8 cellular contexts compared by ENCODE assay signal in the genomic region with DNA sequence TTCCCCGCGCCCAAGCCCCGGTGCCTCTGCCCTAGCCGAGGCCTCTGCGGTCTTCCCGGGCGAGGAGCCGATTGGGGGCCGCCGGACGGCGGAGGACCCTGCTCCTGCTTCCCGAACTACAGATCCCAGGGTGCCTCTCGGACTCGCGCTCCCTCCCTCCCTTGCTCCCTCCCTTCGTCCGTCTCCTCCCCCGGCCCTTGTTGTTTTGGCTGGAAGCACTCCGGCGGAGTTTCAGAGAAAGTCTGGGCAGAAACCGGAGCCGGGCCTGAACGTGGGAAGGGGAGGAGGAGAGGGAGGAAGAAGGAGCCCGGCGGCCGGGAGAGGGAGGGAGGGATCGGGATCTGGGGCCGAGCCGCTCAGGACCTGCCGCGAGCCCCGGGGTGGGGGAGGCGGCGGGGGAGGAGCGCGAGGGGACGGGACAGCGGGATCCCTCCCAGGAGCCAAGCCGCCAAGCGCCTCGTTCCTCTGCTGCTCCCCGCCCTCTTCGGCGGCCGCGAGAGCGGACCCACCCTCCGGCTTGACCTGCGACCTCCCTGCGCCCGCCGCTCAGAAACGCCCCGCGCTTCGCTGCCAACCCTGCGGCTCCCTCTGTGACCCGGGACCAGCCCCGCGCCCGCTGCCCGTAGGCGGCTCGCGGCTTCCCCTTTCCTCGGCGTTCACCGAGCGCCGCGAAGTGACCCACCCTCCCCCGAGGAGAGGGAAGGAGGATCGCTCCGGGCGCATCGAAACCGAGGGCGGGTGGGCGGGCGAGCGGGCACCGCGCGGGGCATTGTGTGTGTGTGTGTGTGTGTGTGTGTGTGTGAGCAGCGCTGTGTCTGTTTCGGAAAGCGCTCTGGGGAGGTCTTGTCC. TPM values are rescaled to one million over a fixed set of nuclear protein-coding genes. Genes with fewer than 3 reads are reported as not detected.
DNase-seq lines count a peak whose midpoint lies in the region; FAIRE-seq and TF ChIP-seq lines count a peak whose summit lies in the region.

No MANE protein-coding gene starts in this region.

- no peaks in the 10 kb centered on the region for H3K27me3 ChIP-seq in KMS-11 (ENCODE audit: insufficient read depth, low read depth)
- H3K27me3 ChIP-seq in keratinocyte (ENCODE audit: control insufficient read depth, extremely low read depth, insufficient read depth, low read length): no peaks in the 10 kb centered on the region
- no peaks in the 10 kb centered on the region for H3K27me3 ChIP-seq in smooth muscle cell (ENCODE audit: low read depth)

- H3K27me3 Mint-ChIP-seq in T-helper 1 cell treated with Interleukin-12 subunit alpha and Interleukin-12 subunit beta and Interleukin-4 antibody, amounts not matched to agents 30 μg/mL and 1 μg/mL, for 36 hours (ENCODE audit: low read depth): peaks cover 55% of the 10 kb centered on the region
- H3K27me3 Mint-ChIP-seq in chondrocyte (ENCODE audit: low read depth): no peaks in the 10 kb centered on the region

- H3K79me2 ChIP-seq in KMS-11 (ENCODE audit: insufficient read depth, low read depth): peaks cover 23% of the 10 kb centered on the region; the same call in 1 of the 2 replicates
- H3K79me2 ChIP-seq in keratinocyte (ENCODE audit: control insufficient read depth, insufficient read depth, low read length): peaks cover 39% of the 10 kb centered on the region
- peaks cover 37% of the 10 kb centered on the region for H3K79me2 ChIP-seq in smooth muscle cell (ENCODE audit: low read depth)

- TF ChIP-seq POLR2A in H54 (IDR thresholded peaks at IDR 0.05; ENCODE audit: low read depth, low read length): peak; percentile 34

- H3K4me3 ChIP-seq in KMS-11 (IDR thresholded peaks at IDR 0.05; ENCODE audit: insufficient read depth, low read depth, low read length) (peak overlapping the region; percentile 4), keratinocyte (ENCODE audit: control insufficient read depth in 2 of 3, extremely low read depth in 1 of 3, insufficient read depth in 2 of 3, low read depth in 1 of 3, low read length in 3 of 3) (peak overlapping the region; percentile 87 to 93 (median 92)), smooth muscle cell (peak overlapping the region; percentile 96)

- H2AFZ ChIP-seq in KMS-11 (ENCODE audit: low read depth): peak overlapping the region; percentile 96
- peak overlapping the region; percentile 90 for H2AFZ ChIP-seq in keratinocyte (ENCODE audit: control insufficient read depth, low read length)
- H2AFZ ChIP-seq in smooth muscle cell (ENCODE audit: low read depth): peak overlapping the region; percentile 97

- H3K9me1 ChIP-seq in keratinocyte (ENCODE audit: control insufficient read depth, extremely low read depth, insufficient read depth, low read length): no peaks in the 10 kb centered on the region

- H3K4me2 ChIP-seq in KMS-11 (peak overlapping the region; percentile 88; the same call in 1 of the 2 replicates), keratinocyte (ENCODE audit: control insufficient read depth, extremely low read depth, insufficient read depth, low read depth, low read length) (peak overlapping the region; percentile 91), smooth muscle cell (peak overlapping the region; percentile 92)

- DNase-seq in T-helper 1 cell: no peak
- peak; percentile 68 for DNase-seq in H54 (ENCODE audit: insufficient read length, low spot score)
- peak; percentile 73 for DNase-seq in SKM-1 treated with dmso at 0.1 percent for 144 hours (lab: John Stamatoyannopoulos, UW; ENCODE audit: unreplicated experiment)
- peak; percentile 97 for DNase-seq in chondrocyte (ENCODE audit: low spot score)
- DNase-seq in keratinocyte (ENCODE audit: low read depth, low spot score): no peak
- peak; percentile 92 for DNase-seq in smooth muscle cell (lab: John Stamatoyannopoulos, UW; ENCODE audit: unreplicated experiment)

- dilution Hi-C loops in keratinocyte (cut with MboI; ENCODE audit: extremely low pct_ligation_motif_present, low sequenced_read_pairs): no loop called here

- H4K20me1 ChIP-seq in KMS-11 (ENCODE audit: insufficient read depth) (no peaks in the 10 kb centered on the region), keratinocyte (ENCODE audit: control insufficient read depth, extremely low read depth, insufficient read depth, low read length) (no peaks in the 10 kb centered on the region), smooth muscle cell (ENCODE audit: low read depth) (peaks cover 40% of the 10 kb centered on the region)

- no peak for FAIRE-seq in H54 (lab: Jason Lieb, UNC)
- FAIRE-seq in keratinocyte (lab: Jason Lieb, UNC): peak; percentile 67

- H3K27ac Mint-ChIP-seq in T-helper 1 cell treated with Interleukin-12 subunit alpha and Interleukin-12 subunit beta and Interleukin-4 antibody, amounts not matched to agents 30 μg/mL and 1 μg/mL, for 36 hours: no peak overlapping the region
- H3K27ac Mint-ChIP-seq in chondrocyte (ENCODE audit: unreplicated experiment): peak overlapping the region; percentile 93

- H3K36me3 ChIP-seq in KMS-11 (ENCODE audit: insufficient read depth) (no peaks in the 10 kb centered on the region), keratinocyte (ENCODE audit: control insufficient read depth in 2 of 2, extremely low read depth in 1 of 2, insufficient read depth in 2 of 2, low read length in 2 of 2) (no peaks in the 10 kb centered on the region), smooth muscle cell (ENCODE audit: low read depth) (no peaks in the 10 kb centered on the region)

- no peak for TF ChIP-seq CTCF in KMS-11 (conservative IDR thresholded peaks at IDR 0.05; ENCODE audit: low read depth, low read length)
- TF ChIP-seq CTCF in chondrocyte (IDR thresholded peaks at IDR 0.05): no peak
- TF ChIP-seq CTCF in keratinocyte (optimal IDR thresholded peaks at IDR 0.05 in 1 of 3, IDR thresholded peaks at IDR 0.05 in 1 of 3, conservative IDR thresholded peaks at IDR 0.05 in 1 of 3; ENCODE audit: extremely low read depth in 1 of 3, insufficient read depth in 2 of 3, low read length in 3 of 3): peak in 1 of 3 experiments; percentile 37
- TF ChIP-seq CTCF in smooth muscle cell (IDR thresholded peaks at IDR 0.05; ENCODE audit: borderline replicate concordance, insufficient read depth, poor library complexity, severe bottlenecking): no peak

- H3K4me3 Mint-ChIP-seq in T-helper 1 cell treated with Interleukin-12 subunit alpha and Interleukin-12 subunit beta and Interleukin-4 antibody, amounts not matched to agents 30 μg/mL and 1 μg/mL, for 36 hours: peak overlapping the region; percentile 89
- H3K4me3 Mint-ChIP-seq in chondrocyte (ENCODE audit: unreplicated experiment): peak overlapping the region; percentile 97

- H3K36me3 Mint-ChIP-seq in T-helper 1 cell treated with Interleukin-12 subunit alpha and Interleukin-12 subunit beta and Interleukin-4 antibody, amounts not matched to agents 30 μg/mL and 1 μg/mL, for 36 hours (ENCODE audit: low read depth): no peaks in the 10 kb centered on the region
- H3K36me3 Mint-ChIP-seq in chondrocyte (ENCODE audit: low read depth): no peaks in the 10 kb centered on the region

- peaks cover 6% of the 10 kb centered on the region for H3K4me1 Mint-ChIP-seq in T-helper 1 cell treated with Interleukin-12 subunit alpha and Interleukin-12 subunit beta and Interleukin-4 antibody, amounts not matched to agents 30 μg/mL and 1 μg/mL, for 36 hours (ENCODE audit: low read depth)
- peaks cover 32% of the 10 kb centered on the region for H3K4me1 Mint-ChIP-seq in chondrocyte (ENCODE audit: low read depth)

- peak overlapping the region; percentile 60 for H3K27ac ChIP-seq in KMS-11
- H3K27ac ChIP-seq in keratinocyte (ENCODE audit: control insufficient read depth, insufficient read depth, low read length): peak overlapping the region; percentile 77
- H3K27ac ChIP-seq in smooth muscle cell (ENCODE audit: low read depth): peak overlapping the region; percentile 84

- peak overlapping the region; percentile 69 for H3K9ac ChIP-seq in KMS-11
- H3K9ac ChIP-seq in keratinocyte (ENCODE audit: control insufficient read depth, extremely low read depth, insufficient read depth, low read length): peak overlapping the region; percentile 87
- H3K9ac ChIP-seq in smooth muscle cell (ENCODE audit: low read depth): peak overlapping the region; percentile 68

- H3K9me3 Mint-ChIP-seq in T-helper 1 cell treated with Interleukin-12 subunit alpha and Interleukin-12 subunit beta and Interleukin-4 antibody, amounts not matched to agents 30 μg/mL and 1 μg/mL, for 36 hours: no peaks in the 10 kb centered on the region
- H3K9me3 Mint-ChIP-seq in chondrocyte (ENCODE audit: low read depth): no peaks in the 10 kb centered on the region

- H3K4me1 ChIP-seq in KMS-11 (ENCODE audit: low read depth, poor library complexity, severe bottlenecking) (peaks cover 21% of the 10 kb centered on the region), keratinocyte (ENCODE audit: control insufficient read depth, extremely low read depth, insufficient read depth, low read length) (peaks cover 9% of the 10 kb centered on the region), smooth muscle cell (ENCODE audit: low read depth) (peaks cover 9% of the 10 kb centered on the region)

- H3K9me3 ChIP-seq in keratinocyte (ENCODE audit: control insufficient read depth, low read depth, low read length) (no peaks in the 10 kb centered on the region), smooth muscle cell (replicated peaks; ENCODE audit: low read depth) (no peaks in the 10 kb centered on the region)

- no peaks in the 10 kb centered on the region for H3F3A ChIP-seq in smooth muscle cell (ENCODE audit: low read depth)

- 2% methylated on average over 45 of the region's 88 CpGs for WGBS in smooth muscle cell (ENCODE audit: low lambda C conversion rate)

RNA-seq across cellular contexts. Expression of a gene that starts 0.5 kb away (rescaled TPM):
- total RNA-seq in chondrocyte: 30.1 to 52.2 TPM (median 33.2 TPM) in 3 replicates
- polyA plus RNA-seq in keratinocyte: 10.0 to 11.0 TPM (median 10.1 TPM) in 3 replicates
- 25.5 TPM for polyA plus RNA-seq in keratinocyte (2011; ENCODE audit: low read depth)
- 4.4 and 9.5 TPM in 2 replicates for polyA plus RNA-seq in keratinocyte (2011; cell fraction: cytosol; rRNA removed)
- polyA plus RNA-seq in keratinocyte (2011; cell fraction: nucleus; rRNA removed): 17.9 and 22.6 TPM in 2 replicates
- polyA plus RNA-seq in keratinocyte (2012; ENCODE audit: low replicate concordance): 5.8 and 13.5 TPM in 2 replicates
- 8.4 to 28.2 TPM (median 17.5 TPM) in 3 replicates for polyA minus RNA-seq in keratinocyte
- 9.4 TPM for polyA minus RNA-seq in keratinocyte (2011; cell fraction: cytosol; rRNA and poly(A)+ RNA removed)
- polyA minus RNA-seq in keratinocyte (2011; cell fraction: nucleus; rRNA and poly(A)+ RNA removed): 21.0 and 38.9 TPM in 2 replicates
- total RNA-seq in smooth muscle cell: 17.5 and 22.5 TPM in 2 replicates
- 0.50 and 3.0 TPM in 2 replicates for polyA plus RNA-seq in smooth muscle cell

Comparison
In these comparisons a context has a peak if more than half of its experiments do, and no peak if none do; other contexts are left out.
1. DNase-seq: peak in H54 (single experiment), SKM-1 treated with dmso at 0.1 percent for 144 hours (single experiment), chondrocyte (single experiment) and smooth muscle cell (single experiment); none in T-helper 1 cell (0 of 5) and keratinocyte (single experiment).
2. H3K4me3 ChIP-seq: peak in every context shown above with its lines; median percentile 96 in smooth muscle cell; 92 in keratinocyte; 4 in KMS-11.
3. Peak in every context shown above with its lines, with median percentiles within 50 percentile points of each other: H2AFZ ChIP-seq, H3K27ac ChIP-seq, H3K4me2 ChIP-seq and H3K9ac ChIP-seq.